ENCODE assay signal across 8 cellular contexts in genomic region chr15:73051811-73052678, GRCh38. TPM values are rescaled to one million over a fixed set of nuclear protein-coding genes. Genes with fewer than 3 reads are reported as not detected.
DNase-seq lines count a peak whose midpoint lies in the region; ATAC-seq and TF ChIP-seq lines count a peak whose summit lies in the region.

Gene NEO1, plus strand, starts transcription at chr15:73052463. Its CDS starts 213 bp downstream, at chr15:73052676.

- H3K4me1 ChIP-seq in KMS-11 (ENCODE audit: low read depth, poor library complexity, severe bottlenecking): peaks cover 15% of the 10 kb centered on the region
- H3K4me1 ChIP-seq in RWPE2 (ENCODE audit: insufficient read depth, poor library complexity, severe bottlenecking): no peaks in the 10 kb centered on the region

- H3K4me1 Mint-ChIP-seq in CD4-positive, alpha-beta T cell (ENCODE audit: low read depth): peaks cover 14% of the 10 kb centered on the region
- peaks cover 5 to 7% of the 10 kb centered on the region in 2 donors for H3K4me1 Mint-ChIP-seq in natural killer cell
- peaks cover 2 to 5% of the 10 kb centered on the region in 2 donors for H3K4me1 Mint-ChIP-seq in stimulated activated naive B cell treated with anti-CD40 and anti-IgM and Interleukin-4, amounts not matched to agents 10 μg/mL and 1 μg/mL and 100 μg/mL, for 72 hours

- no peaks in the 10 kb centered on the region for H3K9me3 ChIP-seq in CD4-positive, alpha-beta T cell (ENCODE audit: control insufficient read depth, low read length)
- H3K9me3 ChIP-seq in RWPE2 (ENCODE audit: severe bottlenecking): no peaks in the 10 kb centered on the region

- H3K4me3 ChIP-seq in KMS-11 (IDR thresholded peaks at IDR 0.05; ENCODE audit: insufficient read depth, low read depth, low read length) (no peak within 1 kb of the TSS), RWPE2 (ENCODE audit: severe bottlenecking) (peak within 1 kb of the TSS; percentile 94), fibroblast of the aortic adventitia (ENCODE audit: low read depth, low read length) (peak within 1 kb of the TSS; percentile 77)

- intact Hi-C loops in CD4-positive, alpha-beta T cell (cut with DNase I, micrococcal nuclease): loop anchor here (1.0 to 10.0 kb wide), 6 partner anchors 268 to 935 kb away; partner anchors contain the start of genes NPTN (in 2 of the 2), ARIH1 (in 1 of the 2), MYO9A (in 1 of the 2) and PARP6 (in 1 of the 2)
- intact Hi-C loops in natural killer cell (cut with micrococcal nuclease): loop anchor here (10.0 kb wide), 1 partner anchor 267 kb away; the partner anchor contains the start of gene ADPGK

- H3K4me2 ChIP-seq in KMS-11: peak within 1 kb of the TSS; percentile 92

- POLR2A ChIA-PET in CD4-positive, alpha-beta T cell (lab: Charles Lee): interaction anchor here (0.8 to 1.0 kb wide), 4 partner anchors 27 to 330 kb away, joined by 3 to 4 read pairs (median 3); partner anchors contain the start of gene ADPGK

- peak within 1 kb of the TSS; percentile 91 for H3K4me3 Mint-ChIP-seq in CD4-positive, alpha-beta T cell
- peak within 1 kb of the TSS; percentile 85 for H3K4me3 Mint-ChIP-seq in natural killer cell
- peak within 1 kb of the TSS; percentile 80 to 83 for H3K4me3 Mint-ChIP-seq in stimulated activated naive B cell treated with anti-CD40 and anti-IgM and Interleukin-4, amounts not matched to agents 10 μg/mL and 1 μg/mL and 100 μg/mL, for 72 hours

- peak within 1 kb of the TSS; percentile 85 for H3K27ac Mint-ChIP-seq in CD4-positive, alpha-beta T cell
- H3K27ac Mint-ChIP-seq in natural killer cell: peak within 1 kb of the TSS in 1 of 2 donors; percentile 75
- peak within 1 kb of the TSS; percentile 77 for H3K27ac Mint-ChIP-seq in stimulated activated naive B cell treated with anti-CD40 and anti-IgM and Interleukin-4, amounts not matched to agents 10 μg/mL and 1 μg/mL and 100 μg/mL, for 72 hours

- no peaks in the 10 kb centered on the region for H3K79me2 ChIP-seq in KMS-11 (ENCODE audit: insufficient read depth, low read depth)

- H3K27me3 ChIP-seq in CD4-positive, alpha-beta T cell (ENCODE audit: control insufficient read depth, insufficient read depth, low read length): peaks cover 7% of the 10 kb centered on the region
- H3K27me3 ChIP-seq in KMS-11 (ENCODE audit: insufficient read depth, low read depth) (no peaks in the 10 kb centered on the region), RWPE2 (ENCODE audit: insufficient read depth, poor library complexity, severe bottlenecking) (peaks cover 35% of the 10 kb centered on the region)

- no peaks in the 10 kb centered on the region for H4K20me1 ChIP-seq in KMS-11 (ENCODE audit: insufficient read depth)

- no peak within 1 kb of the TSS for H3K27ac ChIP-seq in CD4-positive, alpha-beta T cell (ENCODE audit: low read depth, low read length)
- H3K27ac ChIP-seq in KMS-11: peak within 1 kb of the TSS; percentile 73
- H3K27ac ChIP-seq in RWPE2 (ENCODE audit: poor library complexity, severe bottlenecking): peak within 1 kb of the TSS; percentile 27

- H3K36me3 ChIP-seq in KMS-11 (ENCODE audit: insufficient read depth) (no peaks in the 10 kb centered on the region), RWPE2 (ENCODE audit: low read depth) (no peaks in the 10 kb centered on the region)

- CTCF ChIA-PET in CD4-positive, alpha-beta T cell (lab: Charles Lee): no interaction called here

- TF ChIP-seq CTCF in CD4-positive, alpha-beta T cell (IDR thresholded peaks at IDR 0.05): no peak
- TF ChIP-seq CTCF in KMS-11 (conservative IDR thresholded peaks at IDR 0.05; ENCODE audit: low read depth, low read length): no peak
- TF ChIP-seq CTCF in RWPE2 (IDR thresholded peaks at IDR 0.05; ENCODE audit: poor library complexity, severe bottlenecking): no peak
- TF ChIP-seq CTCF in fibroblast of the aortic adventitia (IDR thresholded peaks at IDR 0.05; ENCODE audit: insufficient read depth, low read length): no peak
- no peak for TF ChIP-seq CTCF in natural killer cell (IDR thresholded peaks at IDR 0.05)

- H2AFZ ChIP-seq in KMS-11 (ENCODE audit: low read depth): peak within 1 kb of the TSS; percentile 87

- peaks cover 11% of the 10 kb centered on the region for H3K27me3 Mint-ChIP-seq in CD4-positive, alpha-beta T cell
- peaks cover 9 to 21% of the 10 kb centered on the region in 2 donors for H3K27me3 Mint-ChIP-seq in natural killer cell (ENCODE audit: low read depth in 2 of 2)
- peaks cover 29 to 31% of the 10 kb centered on the region in 2 donors for H3K27me3 Mint-ChIP-seq in stimulated activated naive B cell treated with anti-CD40 and anti-IgM and Interleukin-4, amounts not matched to agents 10 μg/mL and 1 μg/mL and 100 μg/mL, for 72 hours

- DNase-seq in CD4-positive, alpha-beta T cell: peak; percentile 71 to 87 (median 77)
- DNase-seq in RWPE2 (ENCODE audit: low spot score) (peak; percentile 81), activated gamma-delta T cell (lab: John Stamatoyannopoulos, UW) (peak; percentile 73), fibroblast of the aortic adventitia (ENCODE audit: low read depth) (peak; percentile 58), natural killer cell (peak; percentile 76)
- DNase-seq in stimulated activated naive B cell treated with anti-CD40 and anti-IgM and Interleukin-4, amounts not matched to agents 10 μg/mL and 1 μg/mL and 100 μg/mL, for 72 hours: peak; percentile 36

- no peaks in the 10 kb centered on the region for H3K36me3 Mint-ChIP-seq in CD4-positive, alpha-beta T cell (ENCODE audit: low read depth)
- H3K36me3 Mint-ChIP-seq in natural killer cell: no peaks in the 10 kb centered on the region
- no peaks in the 10 kb centered on the region for H3K36me3 Mint-ChIP-seq in stimulated activated naive B cell treated with anti-CD40 and anti-IgM and Interleukin-4, amounts not matched to agents 10 μg/mL and 1 μg/mL and 100 μg/mL, for 72 hours

- peak within 1 kb of the TSS; percentile 76 for H3K9ac ChIP-seq in KMS-11

- peak; percentile 81 for ATAC-seq in CD4-positive, alpha-beta T cell (ENCODE audit: poor library complexity)
- peak; percentile 66 for ATAC-seq in GM21515 (IDR thresholded peaks at IDR 0.05; ENCODE audit: unreplicated experiment)
- peak; percentile 73 for ATAC-seq in RWPE2 (ENCODE audit: low read depth)
- ATAC-seq in natural killer cell: peak; percentile 77 to 89 (median 81)
- peak; percentile 78 to 82 for ATAC-seq in stimulated activated naive B cell treated with anti-CD40 and anti-IgM and Interleukin-4, amounts not matched to agents 10 μg/mL and 1 μg/mL and 100 μg/mL, for 72 hours (replicated peaks)

- no peaks in the 10 kb centered on the region for H3K9me3 Mint-ChIP-seq in CD4-positive, alpha-beta T cell
- no peaks in the 10 kb centered on the region for H3K9me3 Mint-ChIP-seq in natural killer cell
- H3K9me3 Mint-ChIP-seq in stimulated activated naive B cell treated with anti-CD40 and anti-IgM and Interleukin-4, amounts not matched to agents 10 μg/mL and 1 μg/mL and 100 μg/mL, for 72 hours: no peaks in the 10 kb centered on the region

RNA-seq across cellular contexts. Expression of gene NEO1, which starts in this region (rescaled TPM):
- 1 to 10 TPM; 6.0 to 8.0 TPM for total RNA-seq in CD4-positive, alpha-beta T cell
- 26.2 and 72.4 TPM in 2 replicates for total RNA-seq in fibroblast of the aortic adventitia (ENCODE audit: low replicate concordance)
- 10 to 100 TPM; 16.3 to 19.0 (median 17.4) TPM for total RNA-seq in natural killer cell
